In genomic region chr6:30500421-30501069, GRCh38 we compare ENCODE assay signal across 8 cellular contexts. TPM values are rescaled to one million over a fixed set of nuclear protein-coding genes. Genes with fewer than 3 reads are reported as not detected.
DNase-seq lines count a peak whose midpoint lies in the region; ATAC-seq lines count a peak whose summit lies in the region.

No MANE protein-coding gene starts in this region.

- ATAC-seq in HG02623 (IDR thresholded peaks at IDR 0.05; ENCODE audit: unreplicated experiment): no peak

- H3K27ac ChIP-seq in epithelial cell of prostate: peak overlapping the region; percentile 39

- DNase-seq in ELR (ENCODE audit: low read depth) (peak; percentile 85), RPMI7951 (ENCODE audit: low read depth) (peak; percentile 29), epithelial cell of prostate (ENCODE audit: low read depth, low spot score) (no peak), pulmonary artery endothelial cell (ENCODE audit: low read depth, low spot score) (peak; percentile 69), NCI-H1092 treated with DMSO at 0.1 percent for 48 hours (lab: John Stamatoyannopoulos, UW) (no peak), NCI-H187 (lab: John Stamatoyannopoulos, UW) (no peak)
- DNase-seq in stimulated activated CD4-positive, alpha-beta T cell treated with anti-CD3 and anti-CD28 coated beads, Interleukin-2, amount 100 ng/mL, for 48 hours: no peak

RNA-seq across cellular contexts. Expression of gene HLA-E, which starts 11.2 kb away (rescaled TPM):
- 142 and 156 TPM in 2 replicates for total RNA-seq in RPMI7951 (2014; rRNA removed; shearing (Covaris generic))
- total RNA-seq in pulmonary artery endothelial cell: 524 and 663 TPM in 2 replicates

RNA-seq across cellular contexts. Expression of gene GNL1, which starts 55.7 kb away (rescaled TPM):
- total RNA-seq in RPMI7951 (2014; rRNA removed; shearing (Covaris generic)): 38.6 and 51.9 TPM in 2 replicates
- total RNA-seq in pulmonary artery endothelial cell: 62.7 and 69.2 TPM in 2 replicates

RNA-seq across cellular contexts. Expression of gene PRR3, which starts 56.5 kb away (rescaled TPM):
- 6.9 and 9.6 TPM in 2 replicates for total RNA-seq in RPMI7951 (2014; rRNA removed; shearing (Covaris generic))
- 4.0 and 4.5 TPM in 2 replicates for total RNA-seq in pulmonary artery endothelial cell

Comparison
In these comparisons a context has a peak if more than half of its experiments do, and no peak if none do; other contexts are left out.
1. DNase-seq: peak in ELR (single experiment), RPMI7951 (single experiment) and pulmonary artery endothelial cell (single experiment); none in epithelial cell of prostate (single experiment), NCI-H1092 treated with DMSO at 0.1 percent for 48 hours (single experiment), NCI-H187 (0 of 2) and stimulated activated CD4-positive, alpha-beta T cell treated with anti-CD3 and anti-CD28 coated beads, Interleukin-2, amount 100 ng/mL, for 48 hours (0 of 2).